ENCODE assay signal across 8 cellular contexts in the genomic region with DNA sequence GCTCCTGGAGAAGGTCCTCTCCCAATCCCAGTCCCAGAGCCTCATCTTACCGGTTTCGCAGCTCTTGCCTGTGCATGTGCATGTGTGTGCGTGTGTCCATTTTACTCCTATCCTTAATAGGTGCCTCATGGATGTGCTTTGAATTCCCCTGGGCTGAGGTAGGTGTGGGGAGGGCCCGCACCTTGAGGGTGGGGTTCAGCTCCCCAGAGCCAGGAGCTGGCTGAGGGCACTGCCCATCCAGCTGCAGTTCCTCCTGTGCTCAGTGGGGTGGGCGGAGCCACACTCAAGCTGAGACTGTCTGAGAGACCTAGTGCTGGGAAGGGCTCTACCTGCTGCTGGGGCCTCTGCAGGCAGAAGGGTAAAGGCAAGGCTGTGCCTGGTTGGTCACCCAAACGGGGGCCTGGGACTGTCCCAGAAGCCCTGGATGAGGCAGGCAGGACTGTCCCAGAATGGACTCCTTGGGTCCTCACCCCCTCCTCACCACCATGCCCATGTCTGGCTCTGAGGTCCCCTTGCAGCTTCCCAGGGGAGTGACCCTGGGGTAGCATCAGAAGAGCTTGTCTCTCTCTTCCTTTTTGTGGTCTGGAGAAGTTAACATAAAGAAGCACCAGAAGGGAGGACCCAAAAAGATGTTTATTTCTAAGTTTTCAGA. TPM values are rescaled to one million over a fixed set of nuclear protein-coding genes. Genes with fewer than 3 reads are reported as not detected.
DNase-seq lines count a peak whose midpoint lies in the region; ATAC-seq, FAIRE-seq and TF ChIP-seq lines count a peak whose summit lies in the region.

No MANE protein-coding gene starts in this region.

- 52 to 62% methylated on average over 4 to 6 of the region's 6 CpGs for WGBS in body of pancreas, 2 donors

- H3K4me1 Mint-ChIP-seq in stimulated activated memory B cell treated with anti-CD40 and anti-IgM and Interleukin-4, amounts not matched to agents 10 μg/mL and 1 μg/mL and 100 μg/mL, for 72 hours, result peaks cover 77% of the 10 kb centered on the region
- no peaks in the 10 kb centered on the region for H3K4me1 Mint-ChIP-seq in activated CD4-positive, alpha-beta T cell treated with anti-CD3 and anti-CD28 coated beads, Interleukin-2, amount 10 ng/mL, durations not matched to agents 7 days and 5 days

- H3K36me3 Mint-ChIP-seq in stimulated activated memory B cell treated with anti-CD40 and anti-IgM and Interleukin-4, amounts not matched to agents 10 μg/mL and 1 μg/mL and 100 μg/mL, for 72 hours, result no peaks in the 10 kb centered on the region
- H3K36me3 Mint-ChIP-seq in activated CD4-positive, alpha-beta T cell treated with anti-CD3 and anti-CD28 coated beads, Interleukin-2, amount 10 ng/mL, durations not matched to agents 7 days and 5 days (ENCODE audit: low read depth), result no peaks in the 10 kb centered on the region

- no peaks in the 10 kb centered on the region for H3K27me3 Mint-ChIP-seq in stimulated activated memory B cell treated with anti-CD40 and anti-IgM and Interleukin-4, amounts not matched to agents 10 μg/mL and 1 μg/mL and 100 μg/mL, for 72 hours
- peaks cover 30% of the 10 kb centered on the region for H3K27me3 Mint-ChIP-seq in activated CD4-positive, alpha-beta T cell treated with anti-CD3 and anti-CD28 coated beads, Interleukin-2, amount 10 ng/mL, durations not matched to agents 7 days and 5 days

- peaks cover 0 to 4% of the 10 kb centered on the region in 2 donors for H3K27me3 ChIP-seq in body of pancreas

- H3K9me3 ChIP-seq in body of pancreas, result no peaks in the 10 kb centered on the region

- no peaks in the 10 kb centered on the region for H3K36me3 ChIP-seq in body of pancreas (replicated peaks in 1 of 2; ENCODE audit: insufficient read depth in 1 of 2, low read depth in 2 of 2)

- H3K27ac Mint-ChIP-seq in stimulated activated memory B cell treated with anti-CD40 and anti-IgM and Interleukin-4, amounts not matched to agents 10 μg/mL and 1 μg/mL and 100 μg/mL, for 72 hours, result peak overlapping the region; percentile 90
- H3K27ac Mint-ChIP-seq in activated CD4-positive, alpha-beta T cell treated with anti-CD3 and anti-CD28 coated beads, Interleukin-2, amount 10 ng/mL, durations not matched to agents 7 days and 5 days, result no peak overlapping the region

- H3K4me1 ChIP-seq in body of pancreas, result peaks cover 13% of the 10 kb centered on the region

- H3K4me3 Mint-ChIP-seq in stimulated activated memory B cell treated with anti-CD40 and anti-IgM and Interleukin-4, amounts not matched to agents 10 μg/mL and 1 μg/mL and 100 μg/mL, for 72 hours, result peak overlapping the region; percentile 63
- no peak overlapping the region for H3K4me3 Mint-ChIP-seq in activated CD4-positive, alpha-beta T cell treated with anti-CD3 and anti-CD28 coated beads, Interleukin-2, amount 10 ng/mL, durations not matched to agents 7 days and 5 days

- H3K9me3 Mint-ChIP-seq in stimulated activated memory B cell treated with anti-CD40 and anti-IgM and Interleukin-4, amounts not matched to agents 10 μg/mL and 1 μg/mL and 100 μg/mL, for 72 hours, result no peaks in the 10 kb centered on the region
- H3K9me3 Mint-ChIP-seq in activated CD4-positive, alpha-beta T cell treated with anti-CD3 and anti-CD28 coated beads, Interleukin-2, amount 10 ng/mL, durations not matched to agents 7 days and 5 days, result no peaks in the 10 kb centered on the region

- POLR2A ChIA-PET in activated CD4-positive, alpha-beta T cell treated with anti-CD3 and anti-CD28 coated beads, Interleukin-2, amount 10 ng/mL, durations not matched to agents 7 days and 5 days (lab: Charles Lee), result no interaction called here

- no peak for DNase-seq in GM18507 (ENCODE audit: extremely low spot score, insufficient read length, low read depth)
- peak in 3 of 4 donors; percentile 37 to 62 (median 57) for DNase-seq in body of pancreas
- no peak for DNase-seq in G401 (ENCODE audit: low spot score)
- no peak for DNase-seq in activated CD4-positive, alpha-beta T cell treated with anti-CD3 and anti-CD28 coated beads, Interleukin-2, amount 10 ng/mL, durations not matched to agents 7 days and 5 days
- no peak for DNase-seq in dedifferentiated amniotic fluid mesenchymal stem cell (ENCODE audit: extremely low spot score)

- in situ Hi-C loops in G401 (cut with HindIII; ENCODE audit: low sequenced_read_pairs), result loop anchor here (25.0 kb wide), 1 partner anchor 286 kb away; no protein-coding TSS in a partner anchor

- TF ChIP-seq POLR2A in body of pancreas (IDR thresholded peaks at IDR 0.05), result no peak

- ATAC-seq in GM21423 (IDR thresholded peaks at IDR 0.05; ENCODE audit: unreplicated experiment) (peak; percentile 52), HG03520 (IDR thresholded peaks at IDR 0.05; ENCODE audit: unreplicated experiment) (peak; percentile 70), body of pancreas (peak; percentile 65)
- ATAC-seq in stimulated activated memory B cell treated with anti-CD40 and anti-IgM and Interleukin-4, amounts not matched to agents 10 μg/mL and 1 μg/mL and 100 μg/mL, for 72 hours, result peak; percentile 88

- FAIRE-seq in GM18507 (lab: Jason Lieb, UNC), result peak; percentile 82

- no peak for TF ChIP-seq CTCF in body of pancreas (IDR thresholded peaks at IDR 0.05)

- peak overlapping the region in 2 of 4 donors; percentile 17 to 42 for H3K27ac ChIP-seq in body of pancreas

- intact Hi-C loops in body of pancreas (cut with DNase I), result no loop called here

- H3K4me3 ChIP-seq in body of pancreas, result no peak overlapping the region

- CTCF ChIA-PET in activated CD4-positive, alpha-beta T cell treated with anti-CD3 and anti-CD28 coated beads, Interleukin-2, amount 10 ng/mL, durations not matched to agents 7 days and 5 days (lab: Charles Lee), result interaction anchor here (0.7 to 2.5 kb wide), 5 partner anchors 8 to 288 kb away, joined by 3 to 9 read pairs (median 5); partner anchors contain the start of genes GDF7 and HS1BP3

RNA-seq across cellular contexts. Expression of gene GDF7, which starts 8.9 kb away (rescaled TPM):
- 1 to 10 TPM; 2.0 to 7.3 TPM for total RNA-seq in body of pancreas
- total RNA-seq in G401 (2014; rRNA removed; shearing (Covaris generic)), result 0.37 and 1.2 TPM in 2 replicates
- not detected for total RNA-seq in activated CD4-positive, alpha-beta T cell treated with anti-CD3 and anti-CD28 coated beads, Interleukin-2, amount 10 ng/mL, durations not matched to agents 7 days and 5 days

RNA-seq across cellular contexts. Expression of gene HS1BP3, which starts 24.9 kb away (rescaled TPM):
- 10 to 100 TPM; 21.1 to 23.1 TPM for total RNA-seq in body of pancreas
- 47.6 and 53.7 TPM in 2 replicates for total RNA-seq in G401 (2014; rRNA removed; shearing (Covaris generic))
- 10 to 100 TPM; 14.1 to 14.4 TPM for total RNA-seq in activated CD4-positive, alpha-beta T cell treated with anti-CD3 and anti-CD28 coated beads, Interleukin-2, amount 10 ng/mL, durations not matched to agents 7 days and 5 days

Comparison
In these comparisons a context has a peak if more than half of its experiments do, and no peak if none do; other contexts are left out.
1. DNase-seq: peak in body of pancreas (3 of 4); none in GM18507 (single experiment), G401 (single experiment), activated CD4-positive, alpha-beta T cell treated with anti-CD3 and anti-CD28 coated beads, Interleukin-2, amount 10 ng/mL, durations not matched to agents 7 days and 5 days (single experiment) and dedifferentiated amniotic fluid mesenchymal stem cell (single experiment).
2. Peak in every context shown above with its lines, with median percentiles within 50 percentile points of each other: ATAC-seq.